Comparison of ENCODE assay signal across 24 cellular contexts in genomic region chr3:20321391-20322047, GRCh38.
"Had no signal": no experiment of that assay in that cellular context is flagged by ENCODE, and none has a peak within 500 bp of the region (broad histone marks: within the 10 kb centered on the region; RNA-seq: fewer than 3 reads in every experiment).

No MANE protein-coding gene starts in this region.

- H3K4me1 ChIP-seq: esophagus squamous epithelium, lower lobe of right lung, prostate gland, right atrium auricular region, spleen, suprapubic skin, transverse colon, vagina had no signal

- H3K4me3 ChIP-seq: esophagus squamous epithelium, heart right ventricle, lower lobe of right lung, prostate gland, right atrium auricular region, sigmoid colon, spleen, suprapubic skin, transverse colon, vagina had no signal

- ATAC-seq: effector memory CD8-positive, alpha-beta T cell; heart right ventricle; left ventricle myocardium superior; naive thymus-derived CD8-positive, alpha-beta T cell; stimulated activated naive B cell treated with anti-CD40 and anti-IgM and Interleukin-4, amounts not matched to agents 10 μg/mL and 1 μg/mL and 100 μg/mL, for 72 hours had no signal

- H3K36me3 ChIP-seq: esophagus squamous epithelium, heart right ventricle, lower lobe of right lung, prostate gland, right atrium auricular region, sigmoid colon, spleen, suprapubic skin, transverse colon, vagina had no signal

- DNase-seq: cortex of kidney; effector memory CD8-positive, alpha-beta T cell; erythroblast; esophagus squamous epithelium; foreskin melanocyte; glutamatergic neuron; heart right ventricle; hypothalamus; immature natural killer cell; islet precursor cell; left ventricle myocardium superior; lower lobe of right lung; naive thymus-derived CD8-positive, alpha-beta T cell; nephron progenitor cell; nucleus accumbens; sigmoid colon; spleen; stimulated activated CD4-positive, alpha-beta T cell treated with anti-CD3 and anti-CD28 coated beads, Interleukin-2, amount 100 ng/mL, for 48 hours; stimulated activated naive B cell treated with anti-CD40 and anti-IgM and Interleukin-4, amounts not matched to agents 10 μg/mL and 1 μg/mL and 100 μg/mL, for 72 hours; transverse colon had no signal

- H3K27me3 ChIP-seq: esophagus squamous epithelium, heart right ventricle, right atrium auricular region, sigmoid colon, spleen, suprapubic skin, transverse colon, vagina had no signal

- H3K9me3 ChIP-seq: esophagus squamous epithelium, lower lobe of right lung, prostate gland, right atrium auricular region, sigmoid colon, spleen, suprapubic skin, transverse colon, vagina had no signal

- H3K27ac ChIP-seq: esophagus squamous epithelium, heart right ventricle, lower lobe of right lung, prostate gland, right atrium auricular region, spleen, suprapubic skin, transverse colon, vagina had no signal
